In genomic region chr2:19538411-19538963, GRCh38 we compare ENCODE assay signal across 9 cellular contexts.
A peak's percentile ranks its signal among the peaks of the same experiment; 100 is the strongest.
DNase-seq lines count a peak whose midpoint lies in the region; ATAC-seq and TF ChIP-seq lines count a peak whose summit lies in the region.
"Had no signal": no experiment of that assay in that cellular context is flagged by ENCODE, and none has a peak within 500 bp of the region (broad histone marks: within the 10 kb centered on the region; RNA-seq: fewer than 3 reads in every experiment).

No MANE protein-coding gene starts in this region.

- H3K36me3 Mint-ChIP-seq in activated naive CD8-positive, alpha-beta T cell treated with anti-CD3 and anti-CD28 coated beads, Interleukin-2, amount 50 U/mL, for 24 hours (ENCODE audit: low read depth): no peaks in the 10 kb centered on the region
- H3K36me3 Mint-ChIP-seq in nephron progenitor cell (ENCODE audit: low read depth): peaks cover 5% of the 10 kb centered on the region

- H3K4me3 Mint-ChIP-seq in activated naive CD8-positive, alpha-beta T cell treated with anti-CD3 and anti-CD28 coated beads, Interleukin-2, amount 50 U/mL, for 24 hours: no peak overlapping the region
- no peak overlapping the region for H3K4me3 Mint-ChIP-seq in nephron progenitor cell

- no peak overlapping the region for H3K4me3 ChIP-seq in RWPE2 (ENCODE audit: severe bottlenecking)
- H3K4me3 ChIP-seq in sigmoid colon: no peak overlapping the region

- no peak overlapping the region for H3K27ac Mint-ChIP-seq in activated naive CD8-positive, alpha-beta T cell treated with anti-CD3 and anti-CD28 coated beads, Interleukin-2, amount 50 U/mL, for 24 hours
- no peak overlapping the region for H3K27ac Mint-ChIP-seq in nephron progenitor cell

- WGBS in sigmoid colon, 2 donors: 17 to 64% methylated on average over 7 of the region's 7 CpGs

- H3K27ac ChIP-seq in RWPE2 (ENCODE audit: poor library complexity, severe bottlenecking): peak overlapping the region; percentile 97
- H3K27ac ChIP-seq in sigmoid colon: peak overlapping the region; percentile 7 to 65 (median 53)

- peak; percentile 86 for DNase-seq in RWPE2 (ENCODE audit: low spot score)
- peak; percentile 48 for DNase-seq in fibroblast of the conjunctiva (ENCODE audit: low read depth)
- DNase-seq in sigmoid colon: peak; percentile 67
- no peak for DNase-seq in NOMO-1 treated with dmso at 0.1 percent for 144 hours (lab: John Stamatoyannopoulos, UW; ENCODE audit: unreplicated experiment)
- DNase-seq in activated naive CD8-positive, alpha-beta T cell treated with anti-CD3 and anti-CD28 coated beads, Interleukin-2, amount 50 U/mL, for 24 hours: no peak
- DNase-seq in NCI-H1105 (lab: John Stamatoyannopoulos, UW): no peak
- no peak for DNase-seq in nephron progenitor cell
- DNase-seq: NCI-H82 had no signal

- peaks cover 4% of the 10 kb centered on the region for H3K9me3 Mint-ChIP-seq in activated naive CD8-positive, alpha-beta T cell treated with anti-CD3 and anti-CD28 coated beads, Interleukin-2, amount 50 U/mL, for 24 hours
- H3K9me3 Mint-ChIP-seq in nephron progenitor cell: peaks cover 15% of the 10 kb centered on the region

- H3K36me3 ChIP-seq in RWPE2 (ENCODE audit: low read depth): no peaks in the 10 kb centered on the region
- H3K36me3 ChIP-seq in sigmoid colon: no peaks in the 10 kb centered on the region

- H3K27me3 Mint-ChIP-seq in activated naive CD8-positive, alpha-beta T cell treated with anti-CD3 and anti-CD28 coated beads, Interleukin-2, amount 50 U/mL, for 24 hours: peaks cover 4% of the 10 kb centered on the region
- H3K27me3 Mint-ChIP-seq in nephron progenitor cell (ENCODE audit: low read depth, poor library complexity): peaks cover 3% of the 10 kb centered on the region

- H3K27me3 ChIP-seq in RWPE2 (ENCODE audit: insufficient read depth, poor library complexity, severe bottlenecking): no peaks in the 10 kb centered on the region
- H3K27me3 ChIP-seq in sigmoid colon: no peaks in the 10 kb centered on the region

- ATAC-seq in GM21423 (IDR thresholded peaks at IDR 0.05; ENCODE audit: unreplicated experiment) (peak; percentile 44), RWPE2 (ENCODE audit: low read depth) (peak; percentile 86)
- no peak for ATAC-seq in activated naive CD8-positive, alpha-beta T cell treated with anti-CD3 and anti-CD28 coated beads, Interleukin-2, amount 50 U/mL, for 24 hours

- H3K4me1 Mint-ChIP-seq in activated naive CD8-positive, alpha-beta T cell treated with anti-CD3 and anti-CD28 coated beads, Interleukin-2, amount 50 U/mL, for 24 hours: no peaks in the 10 kb centered on the region
- H3K4me1 Mint-ChIP-seq in nephron progenitor cell: peaks cover 10% of the 10 kb centered on the region

- TF ChIP-seq POLR2A in sigmoid colon (IDR thresholded peaks at IDR 0.05): no peak

- intact Hi-C loops in sigmoid colon (cut with DNase I): no loop called here

- TF ChIP-seq EP300 in sigmoid colon (IDR thresholded peaks at IDR 0.05): peak in 2 of 4 donors; percentile 5 to 40

- H3K9me3 ChIP-seq in RWPE2 (ENCODE audit: severe bottlenecking): no peaks in the 10 kb centered on the region
- no peaks in the 10 kb centered on the region for H3K9me3 ChIP-seq in sigmoid colon

- peaks cover 54% of the 10 kb centered on the region for H3K4me1 ChIP-seq in RWPE2 (ENCODE audit: insufficient read depth, poor library complexity, severe bottlenecking)
- H3K4me1 ChIP-seq in sigmoid colon: peaks cover 0 to 41% (median 17%) of the 10 kb centered on the region in 4 donors

- TF ChIP-seq CTCF in RWPE2 (IDR thresholded peaks at IDR 0.05; ENCODE audit: poor library complexity, severe bottlenecking) (no peak), sigmoid colon (IDR thresholded peaks at IDR 0.05) (no peak), nephron progenitor cell (IDR thresholded peaks at IDR 0.05) (no peak)

Comparison
In these comparisons a context has a peak if more than half of its experiments do, and no peak if none do; other contexts are left out.
1. DNase-seq: peak in RWPE2 (single experiment), fibroblast of the conjunctiva (single experiment) and sigmoid colon (single experiment); none in NOMO-1 treated with dmso at 0.1 percent for 144 hours (single experiment), activated naive CD8-positive, alpha-beta T cell treated with anti-CD3 and anti-CD28 coated beads, Interleukin-2, amount 50 U/mL, for 24 hours (single experiment), NCI-H1105 (single experiment) and nephron progenitor cell (single experiment).